In the genomic region with DNA sequence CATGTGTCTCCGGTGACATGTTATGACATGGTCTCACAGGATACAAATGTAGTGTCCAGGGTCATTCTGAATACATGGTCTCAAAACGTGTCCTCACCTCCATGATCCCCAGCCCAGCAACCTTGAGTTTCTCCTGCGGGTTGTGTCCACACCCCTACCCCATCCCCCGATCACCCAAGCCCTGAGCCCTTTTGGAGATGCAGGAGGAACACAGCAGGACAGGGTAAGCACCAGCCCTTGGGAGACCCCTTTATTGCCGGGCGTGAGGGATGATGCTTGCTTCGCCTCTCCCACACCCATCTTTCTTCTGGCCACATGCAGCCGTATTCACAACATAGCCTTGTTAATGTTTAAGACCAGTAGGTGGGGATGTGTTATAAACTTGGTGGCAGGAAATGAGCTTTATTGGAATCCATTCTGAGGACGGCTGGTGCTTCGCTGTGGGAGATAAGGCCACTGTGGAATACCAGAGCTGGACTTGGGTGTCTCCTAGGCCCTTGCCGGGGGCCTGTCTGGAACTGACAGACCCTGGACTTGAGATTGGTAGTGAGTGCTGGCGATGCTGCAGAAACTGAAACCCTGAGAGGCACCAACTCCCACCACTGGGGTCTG, we compare ENCODE assay signal across 10 cellular contexts. TPM values are rescaled to one million over a fixed set of nuclear protein-coding genes. Genes with fewer than 3 reads are reported as not detected.
DNase-seq lines count a peak whose midpoint lies in the region; ATAC-seq and TF ChIP-seq lines count a peak whose summit lies in the region.
"Had no signal": no experiment of that assay in that cellular context is flagged by ENCODE, and none has a peak within 500 bp of the region (broad histone marks: within the 10 kb centered on the region; RNA-seq: fewer than 3 reads in every experiment).

No MANE protein-coding gene starts in this region.

- no peak overlapping the region for H4K8ac ChIP-seq in mesendoderm (ENCODE audit: low read depth, low read length)

- no peak overlapping the region for H3K4ac ChIP-seq in mesendoderm (ENCODE audit: low read depth, low read length)

- no peak for ATAC-seq in body of pancreas

- intact Hi-C loops in body of pancreas (cut with DNase I) = no loop called here

- H3K56ac ChIP-seq in mesendoderm (ENCODE audit: low read length) = peak overlapping the region; percentile 10

- H3K36me3 ChIP-seq in Loucy (ENCODE audit: insufficient read depth, low read length) (no peaks in the 10 kb centered on the region), WERI-Rb-1 (no peaks in the 10 kb centered on the region), mesendoderm (ENCODE audit: control insufficient read depth, insufficient read depth, low read length) (no peaks in the 10 kb centered on the region), body of pancreas (replicated peaks in 1 of 2; ENCODE audit: insufficient read depth in 1 of 2, low read depth in 2 of 2) (no peaks in the 10 kb centered on the region)

- WGBS in mesendoderm (ENCODE audit: extremely low coverage, insufficient coverage, low lambda C conversion rate) = no CpG with 5 or more reads among the region's 12 CpGs
- WGBS in body of pancreas, 2 donors = 22 to 27% methylated on average over 12 of the region's 12 CpGs

- H3K18ac ChIP-seq in mesendoderm (ENCODE audit: low read length) = no peak overlapping the region

- no peak overlapping the region for H3K23ac ChIP-seq in mesendoderm (ENCODE audit: low read length)

- H3K27me3 ChIP-seq in Loucy (ENCODE audit: insufficient read depth, low read length, poor library complexity, severe bottlenecking) = no peaks in the 10 kb centered on the region
- peaks cover 53% of the 10 kb centered on the region for H3K27me3 ChIP-seq in WERI-Rb-1 (ENCODE audit: insufficient read depth, low read depth, severe bottlenecking)
- H3K27me3 ChIP-seq in mesendoderm (ENCODE audit: insufficient read depth, low read length, poor library complexity) = peaks cover 51% of the 10 kb centered on the region
- peaks cover 5 to 49% of the 10 kb centered on the region in 2 donors for H3K27me3 ChIP-seq in body of pancreas

- H3K79me2 ChIP-seq in Loucy (ENCODE audit: insufficient read depth, low read length) (no peaks in the 10 kb centered on the region), mesendoderm (ENCODE audit: control insufficient read depth, insufficient read depth, low read length) (no peaks in the 10 kb centered on the region)

- peak; percentile 66 for TF ChIP-seq CTCF in Loucy (conservative IDR thresholded peaks at IDR 0.05; ENCODE audit: low read length)
- TF ChIP-seq CTCF in WERI-Rb-1 (IDR thresholded peaks at IDR 0.05; ENCODE audit: low read depth, low read length) = peak; percentile 54; the same call in 1 of the 2 replicates
- TF ChIP-seq CTCF in GM13976 (IDR thresholded peaks at IDR 0.05; ENCODE audit: borderline replicate concordance, control extremely low read depth, extremely low read depth, insufficient read depth, missing control alignments) = no peak
- peak in 3 of 7 experiments; percentile 11 to 31 (median 13) for TF ChIP-seq CTCF in body of pancreas (IDR thresholded peaks at IDR 0.05)

- H2AFZ ChIP-seq in Loucy (ENCODE audit: low read length) = 0 out of 2 replicates have a peak overlapping the region, but pooled peaks have one; percentile 11
- H2AFZ ChIP-seq: PC-9 had no signal

- no peak overlapping the region for H3K27ac ChIP-seq in WERI-Rb-1
- no peak overlapping the region for H3K27ac ChIP-seq in mesendoderm (ENCODE audit: low read depth, low read length)
- H3K27ac ChIP-seq in body of pancreas = no peak overlapping the region
- H3K27ac ChIP-seq: PC-9 had no signal

- DNase-seq in DMS114 treated with DMSO at 0.1 percent for 48 hours (lab: John Stamatoyannopoulos, UW; ENCODE audit: unreplicated experiment) (peak; percentile 33), WERI-Rb-1 (peak; percentile 43), mesendoderm (peak; percentile 66), NCI-H446 (lab: John Stamatoyannopoulos, UW) (no peak), GM13976 (ENCODE audit: low spot score) (no peak), body of pancreas (no peak), GM19240 (ENCODE audit: insufficient read length, low spot score) (no peak)

- no peak overlapping the region for H2BK5ac ChIP-seq in mesendoderm (ENCODE audit: low read length)

- TF ChIP-seq POLR2A in body of pancreas (IDR thresholded peaks at IDR 0.05) = no peak

- H3K79me1 ChIP-seq in mesendoderm (ENCODE audit: low read length) = no peaks in the 10 kb centered on the region

- no peaks in the 10 kb centered on the region for H4K20me1 ChIP-seq in Loucy (ENCODE audit: insufficient read depth, low read length, poor library complexity, severe bottlenecking)

- no peak overlapping the region for H2BK120ac ChIP-seq in mesendoderm (ENCODE audit: low read depth, low read length)

- H3K9me3 ChIP-seq in Loucy (ENCODE audit: insufficient read depth, low read depth, low read length) (no peaks in the 10 kb centered on the region), WERI-Rb-1 (ENCODE audit: severe bottlenecking) (no peaks in the 10 kb centered on the region), body of pancreas (no peaks in the 10 kb centered on the region)

- in situ Hi-C loops in GM13976 (cut with MboI; ENCODE audit: low sequenced_read_pairs, unreplicated experiment) = no loop called here

- no peaks in the 10 kb centered on the region for H3K9me2 ChIP-seq in Loucy (replicated peaks; ENCODE audit: low read depth, low read length)

- no peaks in the 10 kb centered on the region for H3F3A ChIP-seq in Loucy (ENCODE audit: low read depth)

- H4K5ac ChIP-seq in mesendoderm (ENCODE audit: low read length) = no peak overlapping the region

- H2AK5ac ChIP-seq in mesendoderm (ENCODE audit: low read length) = no peak overlapping the region

- H2BK15ac ChIP-seq in mesendoderm (replicated peaks; ENCODE audit: low read depth) = no peak overlapping the region

- peaks cover 3% of the 10 kb centered on the region for H3K4me1 ChIP-seq in Loucy (ENCODE audit: insufficient read depth, low read length, poor library complexity, severe bottlenecking)
- no peaks in the 10 kb centered on the region for H3K4me1 ChIP-seq in mesendoderm (ENCODE audit: control insufficient read depth, low read depth, low read length)
- H3K4me1 ChIP-seq in body of pancreas = peaks cover 23% of the 10 kb centered on the region

- no peak overlapping the region for H3K9ac ChIP-seq in Loucy (ENCODE audit: low read depth, low read length, poor library complexity, severe bottlenecking)
- H3K9ac ChIP-seq in mesendoderm (ENCODE audit: low read length) = no peak overlapping the region

- H3K4me3 ChIP-seq in Loucy (ENCODE audit: low read length, poor library complexity, severe bottlenecking) (no peak overlapping the region), WERI-Rb-1 (ENCODE audit: low read depth, low read length) (no peak overlapping the region), mesendoderm (ENCODE audit: low read length) (no peak overlapping the region), body of pancreas (no peak overlapping the region)
- H3K4me3 ChIP-seq: PC-9 had no signal

- peak overlapping the region; percentile 1 for H3K4me2 ChIP-seq in Loucy (ENCODE audit: low read depth, low read length, poor library complexity, severe bottlenecking)
- no peak overlapping the region for H3K4me2 ChIP-seq in mesendoderm (ENCODE audit: low read length)
- H3K4me2 ChIP-seq: PC-9 had no signal

RNA-seq across cellular contexts. Expression of a gene that starts 5.5 kb away (rescaled TPM):
- polyA plus RNA-seq in mesendoderm (2013, experiment 1 of 2) = 0.08 TPM
- 0.10 TPM for polyA plus RNA-seq in mesendoderm (2013, experiment 2 of 2)
- total RNA-seq in body of pancreas = not detected
- total RNA-seq: mononuclear cell, PC-9 had no signal

Comparison
In these comparisons a context has a peak if more than half of its experiments do, and no peak if none do; other contexts are left out.
1. DNase-seq: peak in DMS114 treated with DMSO at 0.1 percent for 48 hours (single experiment), WERI-Rb-1 (single experiment) and mesendoderm (single experiment); none in NCI-H446 (0 of 2), GM13976 (single experiment), body of pancreas (0 of 4) and GM19240 (single experiment).